ENCODE assay signal across 9 cellular contexts in the genomic region with DNA sequence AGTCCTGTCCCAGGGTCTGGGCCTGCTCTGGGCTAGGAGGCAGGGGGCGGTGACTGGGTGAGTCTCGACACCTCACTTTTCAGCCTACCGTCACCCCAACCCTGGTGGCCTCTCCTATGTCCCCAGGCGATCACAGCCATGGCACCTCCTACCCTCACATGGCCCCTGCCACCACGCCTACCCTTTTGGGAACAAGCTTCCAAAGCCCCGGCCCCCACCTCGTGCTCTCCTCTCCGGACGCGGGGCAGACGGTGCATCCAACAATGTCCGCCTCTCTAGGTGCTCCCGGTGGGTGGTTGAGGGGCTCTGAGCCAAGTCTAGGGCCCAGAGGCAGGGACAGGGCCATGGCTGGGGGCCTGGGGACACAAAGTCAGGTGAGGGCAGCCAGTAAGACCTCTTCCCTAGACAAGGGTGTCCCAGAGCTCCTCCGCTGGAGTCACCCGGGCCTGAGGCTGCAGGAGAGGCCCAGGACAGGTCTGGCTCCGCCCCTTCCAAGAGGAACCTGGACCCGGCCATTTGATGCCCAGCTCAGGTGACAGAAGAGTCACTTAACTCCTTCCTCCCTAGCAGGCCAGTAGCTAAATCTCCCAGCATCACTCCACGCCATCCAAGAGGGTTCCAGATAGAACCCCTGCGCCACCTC. TPM values are rescaled to one million over a fixed set of nuclear protein-coding genes. Genes with fewer than 3 reads are reported as not detected.
DNase-seq lines count a peak whose midpoint lies in the region; ATAC-seq and TF ChIP-seq lines count a peak whose summit lies in the region.
"Had no signal": no experiment of that assay in that cellular context is flagged by ENCODE, and none has a peak within 500 bp of the region (broad histone marks: within the 10 kb centered on the region; RNA-seq: fewer than 3 reads in every experiment).

A gene with protein sequence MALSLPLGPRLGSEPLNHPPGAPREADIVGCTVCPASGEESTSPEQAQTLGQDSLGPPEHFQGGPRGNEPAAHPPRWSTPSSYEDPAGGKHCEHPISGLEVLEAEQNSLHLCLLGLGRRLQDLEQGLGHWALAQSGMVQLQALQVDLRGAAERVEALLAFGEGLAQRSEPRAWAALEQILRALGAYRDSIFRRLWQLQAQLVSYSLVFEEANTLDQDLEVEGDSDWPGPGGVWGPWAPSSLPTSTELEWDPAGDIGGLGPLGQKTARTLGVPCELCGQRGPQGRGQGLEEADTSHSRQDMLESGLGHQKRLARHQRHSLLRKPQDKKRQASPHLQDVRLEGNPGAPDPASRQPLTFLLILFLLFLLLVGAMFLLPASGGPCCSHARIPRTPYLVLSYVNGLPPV (minus strand): TSS at position 478 of the 643 bp plus-strand sequence. CDS start 132 bp downstream, at position 346.

- peaks cover 15% of the 10 kb centered on the region for H3K27me3 Mint-ChIP-seq in GM23338 (ENCODE audit: insufficient read depth, low read depth, poor library complexity)

- H3K4me3 Mint-ChIP-seq in GM23338 = peak within 1 kb of the TSS; percentile 95

- TF ChIP-seq CTCF in GM23338 (conservative IDR thresholded peaks at IDR 0.05; ENCODE audit: low read depth in 2 of 2) = no peak
- TF ChIP-seq CTCF in fibroblast of pulmonary artery (IDR thresholded peaks at IDR 0.05; ENCODE audit: low read length, missing control alignments) = no peak
- no peak for TF ChIP-seq CTCF in retinal pigment epithelial cell (conservative IDR thresholded peaks at IDR 0.05; ENCODE audit: low read depth, low read length)

- H3K27ac ChIP-seq in GM23338 (ENCODE audit: low read depth) (0 out of 2 replicates have a peak within 1 kb of the TSS, but pooled peaks have one; percentile 12), SJSA1 (no peak within 1 kb of the TSS)

- H3K79me2 ChIP-seq in GM23338 (replicated peaks; ENCODE audit: insufficient read depth) = peaks cover 2% of the 10 kb centered on the region

- 0 out of 2 replicates have a peak, but pooled peaks cover 5% of the 10 kb centered on the region for H3K36me3 ChIP-seq in GM23338 (ENCODE audit: insufficient read depth)
- H3K36me3 ChIP-seq in SJSA1 = 0 out of 2 replicates have a peak, but pooled peaks cover 7% of the 10 kb centered on the region

- H3K9me3 ChIP-seq in SJSA1 (replicated peaks) = no peaks in the 10 kb centered on the region

- peaks cover 23% of the 10 kb centered on the region for H3K4me1 Mint-ChIP-seq in GM23338

- H3K4me3 ChIP-seq in GM23338 = peak within 1 kb of the TSS; percentile 85
- peak within 1 kb of the TSS; percentile 14; the same call in 1 of the 2 replicates for H3K4me3 ChIP-seq in SJSA1
- H3K4me3 ChIP-seq in fibroblast of pulmonary artery (replicated peaks; ENCODE audit: low read depth, low read length) = peak within 1 kb of the TSS; percentile 47
- H3K4me3 ChIP-seq in retinal pigment epithelial cell (ENCODE audit: low read length) = peak within 1 kb of the TSS; percentile 39

- peaks cover 17% of the 10 kb centered on the region; the same call in 1 of the 2 replicates for H3K4me1 ChIP-seq in GM23338 (ENCODE audit: insufficient read depth)
- H3K4me1 ChIP-seq in SJSA1 (replicated peaks) = peaks cover 13% of the 10 kb centered on the region

- H3K36me3 Mint-ChIP-seq in GM23338 (ENCODE audit: low read depth) = peaks cover 25% of the 10 kb centered on the region

- no peaks in the 10 kb centered on the region; the same call in 2 of the 3 replicates for H3K9me3 Mint-ChIP-seq in GM23338

- DNase-seq in GM23338 (ENCODE audit: low spot score) = peak; percentile 93
- no peak for DNase-seq in SJSA1 (ENCODE audit: low read depth in 1 of 2, low spot score in 2 of 2)
- DNase-seq in fibroblast of pulmonary artery (ENCODE audit: low read depth) = no peak
- no peak for DNase-seq in retinal pigment epithelial cell (ENCODE audit: low read depth)
- no peak for DNase-seq in GM19240 (ENCODE audit: insufficient read length, low spot score)
- no peak for DNase-seq in NCI-H1092 treated with DMSO at 0.1 percent for 48 hours (lab: John Stamatoyannopoulos, UW)
- no peak for DNase-seq in superior temporal gyrus (ENCODE audit: extremely low spot score)

- H2AFZ ChIP-seq in GM23338 = peak within 1 kb of the TSS; percentile 83

- H3K9me2 ChIP-seq in GM23338 (ENCODE audit: insufficient read depth) = no peaks in the 10 kb centered on the region

- H3K27me3 ChIP-seq in GM23338 (ENCODE audit: insufficient read depth) = no peaks in the 10 kb centered on the region
- no peaks in the 10 kb centered on the region for H3K27me3 ChIP-seq in SJSA1 (replicated peaks)

- no peaks in the 10 kb centered on the region; the same call in 1 of the 2 replicates for H4K20me1 ChIP-seq in GM23338 (replicated peaks; ENCODE audit: insufficient read depth)

- peak within 1 kb of the TSS; percentile 85 for H3K4me2 ChIP-seq in GM23338

- ATAC-seq in GM23338 = peak; percentile 87
- no peak for ATAC-seq in HG02938 (IDR thresholded peaks at IDR 0.05; ENCODE audit: unreplicated experiment)

- no peaks in the 10 kb centered on the region for H3F3A ChIP-seq in GM23338 (replicated peaks; ENCODE audit: low read depth)

- H3K27ac Mint-ChIP-seq in GM23338 = peak within 1 kb of the TSS; percentile 95

TF ChIP-seq in GM23338, 12 proteins besides CTCF, POLR2A, EP300 and RAD21:
- TF ChIP-seq POLR2AphosphoS5 (IDR thresholded peaks at IDR 0.05; ENCODE audit: low read depth) (peak; percentile 78), EZH2phosphoT487 (IDR thresholded peaks at IDR 0.05; ENCODE audit: unreplicated experiment) (no peak)
TF ChIP-seq in GM23338: peak in this region for 1.

RNA-seq across cellular contexts. Expression of the gene that starts here (rescaled TPM):
- total RNA-seq in GM23338 (2014; rRNA removed; shearing (Covaris generic)) = 24.1 and 26.1 TPM in 2 replicates
- 47.3 and 49.8 TPM in 2 replicates for polyA plus RNA-seq in GM23338 (2016; fragmentation: Nextera tagmentation; extraction: Ambion mirVana)
- 0.26 TPM in 1 of 2 replicates, not detected in the other for total RNA-seq in SJSA1 (2014; rRNA removed; shearing (Covaris generic))
- total RNA-seq: SK-MEL-5 had no signal

Comparison
In these comparisons a context has a peak if more than half of its experiments do, and no peak if none do; other contexts are left out.
1. RNA of the gene that starts here (total RNA-seq): 24.1 to 26.1 TPM in GM23338; 0.26 TPM in SJSA1; every median in the first group is over 10 times any median in the second.
2. H3K4me3 ChIP-seq: peak in every context shown above with its lines; median percentile 85 in GM23338; 47 in fibroblast of pulmonary artery; 39 in retinal pigment epithelial cell; 14 in SJSA1.